In the genomic region with DNA sequence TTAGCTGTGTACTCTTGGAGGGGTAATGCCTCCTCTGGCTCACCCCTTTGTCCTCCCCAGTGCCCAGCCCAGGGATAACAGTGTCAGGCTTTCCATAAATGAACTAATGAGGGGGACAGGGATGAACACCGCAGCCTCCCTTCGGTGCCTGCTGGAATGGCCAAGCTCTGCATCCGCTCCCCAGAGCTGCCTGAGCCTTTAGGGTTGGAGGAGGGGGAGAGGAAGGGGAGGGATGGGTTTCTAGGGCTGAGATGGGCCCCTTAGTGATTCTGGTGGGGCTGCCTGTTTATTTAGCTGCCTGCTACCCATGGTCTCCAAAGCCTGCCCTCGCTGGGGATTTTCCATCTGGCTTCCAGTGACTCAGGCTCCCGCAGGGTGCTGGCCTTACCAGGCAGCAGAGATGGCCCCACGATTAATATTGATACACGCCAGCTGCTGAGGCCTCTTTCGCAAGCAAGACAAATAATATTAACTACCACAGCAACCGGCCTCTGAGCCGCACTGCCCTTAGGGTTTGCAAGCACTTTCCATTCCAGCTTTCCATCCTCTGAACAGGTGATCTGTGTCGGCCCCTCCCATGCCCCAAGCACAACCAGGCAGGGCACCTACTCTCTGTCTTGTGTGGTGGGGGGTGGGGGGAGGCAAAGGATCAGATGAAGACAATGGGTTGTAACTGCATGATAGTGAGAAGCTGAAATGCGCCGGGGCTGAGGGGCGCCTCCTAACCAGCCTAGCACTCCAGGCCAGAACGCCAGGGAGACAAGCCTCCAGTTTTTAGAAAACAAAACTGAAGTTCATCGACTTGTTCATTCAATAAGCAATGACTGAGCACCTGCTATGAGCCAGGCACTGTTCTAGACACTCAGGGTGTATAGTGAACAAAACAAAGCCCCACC, we compare ENCODE assay signal across 9 cellular contexts. TPM values are rescaled to one million over a fixed set of nuclear protein-coding genes. Genes with fewer than 3 reads are reported as not detected.
DNase-seq lines count a peak whose midpoint lies in the region; ATAC-seq, FAIRE-seq and TF ChIP-seq lines count a peak whose summit lies in the region.
"Had no signal": no experiment of that assay in that cellular context is flagged by ENCODE, and none has a peak within 500 bp of the region (broad histone marks: within the 10 kb centered on the region; RNA-seq: fewer than 3 reads in every experiment).

No MANE protein-coding gene starts in this region.

- H4K20me1 ChIP-seq in SK-N-SH (ENCODE audit: insufficient read depth): no peaks in the 10 kb centered on the region

- no peaks in the 10 kb centered on the region for H3K27me3 Mint-ChIP-seq in activated CD4-positive, alpha-beta T cell treated with anti-CD3 and anti-CD28 coated beads, Interleukin-2, amount 10 ng/mL, durations not matched to agents 7 days and 5 days

- H3K36me3 ChIP-seq in ACC112 (ENCODE audit: insufficient read depth, low read length): no peaks in the 10 kb centered on the region
- H3K36me3 ChIP-seq in MG63: no peaks in the 10 kb centered on the region
- H3K36me3 ChIP-seq in SK-N-SH (replicated peaks in 1 of 2; ENCODE audit: control insufficient read depth in 1 of 2, insufficient read depth in 2 of 2, low read length in 1 of 2): no peaks in the 10 kb centered on the region

- H3K79me2 ChIP-seq in ACC112 (ENCODE audit: control insufficient read depth, insufficient read depth, low read length, unreplicated experiment) (no peaks in the 10 kb centered on the region), SK-N-SH (ENCODE audit: insufficient read depth) (no peaks in the 10 kb centered on the region)

- POLR2A ChIA-PET in SK-N-SH (lab: Yijun Ruan, JAX): interaction anchor here (0.9 to 3.6 kb wide), 8 partner anchors 30 to 682 kb away, joined by 3 to 16 read pairs (median 4); a partner anchor contains a TSS
- POLR2A ChIA-PET in activated CD4-positive, alpha-beta T cell treated with anti-CD3 and anti-CD28 coated beads, Interleukin-2, amount 10 ng/mL, durations not matched to agents 7 days and 5 days (lab: Charles Lee): no interaction called here

- H3K4me1 Mint-ChIP-seq in activated CD4-positive, alpha-beta T cell treated with anti-CD3 and anti-CD28 coated beads, Interleukin-2, amount 10 ng/mL, durations not matched to agents 7 days and 5 days: peaks cover 3% of the 10 kb centered on the region
- H3K4me1 Mint-ChIP-seq: CD14-positive monocyte had no signal

- H3K36me3 Mint-ChIP-seq in activated CD4-positive, alpha-beta T cell treated with anti-CD3 and anti-CD28 coated beads, Interleukin-2, amount 10 ng/mL, durations not matched to agents 7 days and 5 days (ENCODE audit: low read depth): no peaks in the 10 kb centered on the region
- H3K36me3 Mint-ChIP-seq: CD14-positive monocyte had no signal

- peak; percentile 94 for FAIRE-seq in islet of Langerhans (lab: Jason Lieb, UNC)

- H3K4me3 Mint-ChIP-seq in activated CD4-positive, alpha-beta T cell treated with anti-CD3 and anti-CD28 coated beads, Interleukin-2, amount 10 ng/mL, durations not matched to agents 7 days and 5 days: no peak overlapping the region

- peak; percentile 21; the same call in 1 of the 2 replicates for TF ChIP-seq RAD21 in SK-N-SH (IDR thresholded peaks at IDR 0.05; ENCODE audit: low read length)

- H3K9me2 ChIP-seq in SK-N-SH: no peaks in the 10 kb centered on the region

- no peaks in the 10 kb centered on the region for H3K9me3 Mint-ChIP-seq in activated CD4-positive, alpha-beta T cell treated with anti-CD3 and anti-CD28 coated beads, Interleukin-2, amount 10 ng/mL, durations not matched to agents 7 days and 5 days
- H3K9me3 Mint-ChIP-seq: CD14-positive monocyte had no signal

- H3K27ac Mint-ChIP-seq in activated CD4-positive, alpha-beta T cell treated with anti-CD3 and anti-CD28 coated beads, Interleukin-2, amount 10 ng/mL, durations not matched to agents 7 days and 5 days: no peak overlapping the region
- H3K27ac Mint-ChIP-seq: CD14-positive monocyte had no signal

- peak overlapping the region; percentile 57; the same call in 1 of the 2 replicates for H3K27ac ChIP-seq in ACC112 (ENCODE audit: low read depth, low read length)
- peak overlapping the region; percentile 51 to 91; a peak in 3 of 4 replicates for H3K27ac ChIP-seq in SK-N-SH (ENCODE audit: low read depth in 2 of 2, low read length in 1 of 2)

- H3K9ac ChIP-seq in SK-N-SH: no peak overlapping the region

- ATAC-seq in HG03439 (IDR thresholded peaks at IDR 0.05; ENCODE audit: unreplicated experiment): no peak
- no peak for ATAC-seq in GM21381 (IDR thresholded peaks at IDR 0.05; ENCODE audit: unreplicated experiment)

- DNase-seq in MG63: peak; percentile 84
- DNase-seq in SK-N-SH: peak; percentile 82
- DNase-seq in activated CD4-positive, alpha-beta T cell treated with anti-CD3 and anti-CD28 coated beads, Interleukin-2, amount 10 ng/mL, durations not matched to agents 7 days and 5 days: no peak
- DNase-seq in germinal center (ENCODE audit: low spot score): no peak

- 19% methylated on average over 15 of the region's 16 CpGs for WGBS in SK-N-SH (ENCODE audit: low lambda C conversion rate)

- H3K9me3 ChIP-seq in MG63 (no peaks in the 10 kb centered on the region), SK-N-SH (no peaks in the 10 kb centered on the region)

- H3K27me3 ChIP-seq in ACC112 (ENCODE audit: insufficient read depth, low read length) (no peaks in the 10 kb centered on the region), MG63 (no peaks in the 10 kb centered on the region), SK-N-SH (ENCODE audit: insufficient read depth) (no peaks in the 10 kb centered on the region)

- H3K4me3 ChIP-seq in ACC112 (ENCODE audit: low read depth, low read length) (peak overlapping the region; percentile 17; the same call in 1 of the 2 replicates), MG63 (no peak overlapping the region), SK-N-SH (ENCODE audit: low read depth in 2 of 2, low read length in 1 of 2) (no peak overlapping the region)

- no peak for TF ChIP-seq CTCF in SK-N-SH (IDR thresholded peaks at IDR 0.05)

- H3K4me2 ChIP-seq in SK-N-SH: peak overlapping the region; percentile 68; the same call in 1 of the 2 replicates

- H3K4me1 ChIP-seq in ACC112 (ENCODE audit: control insufficient read depth, insufficient read depth, low read length, unreplicated experiment) (peaks cover 46% of the 10 kb centered on the region), SK-N-SH (ENCODE audit: control insufficient read depth in 1 of 2, insufficient read depth in 2 of 2, low read depth in 1 of 2, low read length in 1 of 2) (peaks cover 16 to 86% of the 10 kb centered on the region in 2 experiments)

- CTCF ChIA-PET in SK-N-SH (lab: Yijun Ruan, JAX): interaction anchor here (0.8 to 37.1 kb wide), 15 partner anchors 11 to 536 kb away, joined by 3 to 920 read pairs (median 4); a partner anchor contains a TSS
- CTCF ChIA-PET in activated CD4-positive, alpha-beta T cell treated with anti-CD3 and anti-CD28 coated beads, Interleukin-2, amount 10 ng/mL, durations not matched to agents 7 days and 5 days (lab: Charles Lee): no interaction called here

- H3F3A ChIP-seq in SK-N-SH (replicated peaks; ENCODE audit: insufficient read depth): no peaks in the 10 kb centered on the region

- no peak overlapping the region for H2AFZ ChIP-seq in ACC112 (ENCODE audit: low read length, unreplicated experiment)
- no peak overlapping the region for H2AFZ ChIP-seq in SK-N-SH (ENCODE audit: low read depth)

- peak in 1 of 2 experiments; percentile 95; a peak in 3 of 4 replicates for TF ChIP-seq EP300 in SK-N-SH (IDR thresholded peaks at IDR 0.05; ENCODE audit: borderline replicate concordance in 1 of 2, low read depth in 1 of 2, low read length in 1 of 2)

TF ChIP-seq in SK-N-SH, 30 proteins besides CTCF, POLR2A, EP300 and RAD21 (continues in another document):
- no peak for TF ChIP-seq NRF1 (IDR thresholded peaks at IDR 0.05; ENCODE audit: low read depth, low read length)
- TF ChIP-seq FOSL2 (IDR thresholded peaks at IDR 0.05; ENCODE audit: borderline replicate concordance, low read depth): peak; percentile 29; the same call in 1 of the 2 replicates
- TF ChIP-seq TAF1 (IDR thresholded peaks at IDR 0.05; ENCODE audit: borderline replicate concordance, low read depth, low read length): no peak
- no peak for TF ChIP-seq GABPA (IDR thresholded peaks at IDR 0.05; ENCODE audit: low read depth)
- TF ChIP-seq MXI1 (IDR thresholded peaks at IDR 0.05; ENCODE audit: low read depth, low read length): peak; percentile 72; the same call in 1 of the 2 replicates
- TF ChIP-seq MEF2A (IDR thresholded peaks at IDR 0.05; ENCODE audit: borderline replicate concordance, low read depth): no peak
- peak; percentile 90 for TF ChIP-seq TCF12 (IDR thresholded peaks at IDR 0.05)
- TF ChIP-seq SMC3 (IDR thresholded peaks at IDR 0.05; ENCODE audit: low read depth, low read length): no peak
- TF ChIP-seq FOXJ3 (CRISPR knock-in tag; IDR thresholded peaks at IDR 0.05): peak; percentile 95
- TF ChIP-seq RCOR1 (IDR thresholded peaks at IDR 0.05; ENCODE audit: low read length): peak; percentile 94

RNA-seq across cellular contexts. Expression of a gene that starts 56.7 kb away (rescaled TPM):
- 3.8 and 5.3 TPM in 2 replicates for total RNA-seq in MG63 (2014; rRNA removed; shearing (Covaris generic); ENCODE audit: low replicate concordance)
- 5.5 and 7.1 TPM in 2 replicates for polyA plus RNA-seq in SK-N-SH (2012; rRNA removed)
- 5.4 and 6.5 TPM in 2 replicates for polyA plus RNA-seq in SK-N-SH (2012; cell fraction: cytosol; rRNA removed)
- 7.6 and 8.7 TPM in 2 replicates for polyA plus RNA-seq in SK-N-SH (2012; cell fraction: nucleus; rRNA removed)
- total RNA-seq in activated CD4-positive, alpha-beta T cell treated with anti-CD3 and anti-CD28 coated beads, Interleukin-2, amount 10 ng/mL, durations not matched to agents 7 days and 5 days: 1 to 10 TPM; 1.2 to 1.5 TPM
- polyA plus RNA-seq: CD14-positive monocyte had no signal

Comparison
In these comparisons a context has a peak if more than half of its experiments do, and no peak if none do; other contexts are left out.
1. DNase-seq: peak in MG63 (single experiment) and SK-N-SH (single experiment); none in activated CD4-positive, alpha-beta T cell treated with anti-CD3 and anti-CD28 coated beads, Interleukin-2, amount 10 ng/mL, durations not matched to agents 7 days and 5 days (single experiment) and germinal center (single experiment).